ENCODE assay signal across 26 cellular contexts in genomic region chr10:70704211-70704610, GRCh38. TPM values are rescaled to one million over a fixed set of nuclear protein-coding genes. Genes with fewer than 3 reads are reported as not detected.
"Had no signal": no experiment of that assay in that cellular context is flagged by ENCODE, and none has a peak within 500 bp of the region (broad histone marks: within the 10 kb centered on the region; RNA-seq: fewer than 3 reads in every experiment).

No MANE protein-coding gene starts in this region.

- ATAC-seq: HepG2 had no signal

- H3K36me3 ChIP-seq: SJSA1 had no signal

- FAIRE-seq: HepG2, RCC 7860 had no signal

- H3K4me3 ChIP-seq: SJSA1, SK-N-MC had no signal

- DNase-seq: KBM-7, MV-4-11, NCI-H1048, NCI-H1105 treated with DMSO at 0.1 percent for 48 hours, NCI-H1417 treated with DMSO at 0.1 percent for 48 hours, NCI-H146, NCI-H1694 treated with DMSO at 0.1 percent for 48 hours, NCI-H1930, NCI-H2081, NCI-H2107, NCI-H226, NCI-H446, NCI-H510A, NCI-H524 treated with DMSO at 0.1 percent for 48 hours, NCI-H69, NCI-H774, Right ventricle myocardium superior, RPMI8226, SIG-M5 had no signal

- H3K27ac ChIP-seq: SJSA1, SK-N-MC had no signal

- H3K9me3 ChIP-seq: SJSA1 had no signal

- H3K27me3 ChIP-seq: SJSA1 had no signal

- H3K4me1 ChIP-seq: SJSA1 had no signal

RNA-seq across cellular contexts. Expression of gene ADAMTS14, which starts 31.9 kb away (rescaled TPM):
- total RNA-seq: HT1080, MCF 10A had no signal
- polyA plus RNA-seq: IgD-negative memory B cell had no signal
